In genomic region chr17:47978324-47978723, GRCh38 we compare ENCODE assay signal across 8 cellular contexts. TPM values are rescaled to one million over a fixed set of nuclear protein-coding genes. Genes with fewer than 3 reads are reported as not detected.
DNase-seq lines count a peak whose midpoint lies in the region; ATAC-seq and TF ChIP-seq lines count a peak whose summit lies in the region.

No MANE protein-coding gene starts in this region.

- WGBS in right lobe of liver (ENCODE audit: insufficient coverage, low coverage, low lambda C conversion rate, missing lambda C conversion rate) = 26% methylated on average over 3 of the region's 7 CpGs

- peak; percentile 55 to 67 (median 61) for ATAC-seq in right lobe of liver
- peak; percentile 82 for ATAC-seq in stimulated activated memory B cell treated with anti-CD40 and anti-IgM and Interleukin-4, amounts not matched to agents 10 μg/mL and 1 μg/mL and 100 μg/mL, for 72 hours

- H3K27ac Mint-ChIP-seq in stimulated activated memory B cell treated with anti-CD40 and anti-IgM and Interleukin-4, amounts not matched to agents 10 μg/mL and 1 μg/mL and 100 μg/mL, for 72 hours = no peak overlapping the region

- peaks cover 24% of the 10 kb centered on the region for H3K36me3 ChIP-seq in colonic mucosa
- H3K36me3 ChIP-seq in right lobe of liver = peaks cover 0 to 95% (median 46%) of the 10 kb centered on the region in 4 donors

- DNase-seq in A172 (ENCODE audit: low spot score) (peak; percentile 60), GM13977 (ENCODE audit: low spot score) (peak; percentile 85), NCI-H2196 (lab: John Stamatoyannopoulos, UW; ENCODE audit: unreplicated experiment) (peak; percentile 63), colonic mucosa (no peak), right lobe of liver (no peak), putamen (ENCODE audit: low spot score) (no peak)
- peak; percentile 18 to 20 for DNase-seq in activated CD4-positive, alpha-beta T cell treated with anti-CD3 and anti-CD28 coated beads for 24 hours (ENCODE audit: low read depth in 2 of 2)

- H3K9me3 ChIP-seq in colonic mucosa (no peaks in the 10 kb centered on the region), right lobe of liver (no peaks in the 10 kb centered on the region)

- H3K27ac ChIP-seq in colonic mucosa (no peak overlapping the region), right lobe of liver (no peak overlapping the region)

- intact Hi-C loops in colonic mucosa (cut with DNase I) = loop anchor here (2.0 to 10.0 kb wide), 2 partner anchors 38 to 134 kb away; partner anchors contain the start of gene SCRN2
- intact Hi-C loops in right lobe of liver (cut with DNase I) = no loop called here

- H3K27me3 ChIP-seq in colonic mucosa (no peaks in the 10 kb centered on the region), right lobe of liver (no peaks in the 10 kb centered on the region)

- H3K27me3 Mint-ChIP-seq in stimulated activated memory B cell treated with anti-CD40 and anti-IgM and Interleukin-4, amounts not matched to agents 10 μg/mL and 1 μg/mL and 100 μg/mL, for 72 hours = no peaks in the 10 kb centered on the region

- TF ChIP-seq POLR2A in right lobe of liver (IDR thresholded peaks at IDR 0.05) = no peak

- H3K4me3 ChIP-seq in colonic mucosa (no peak overlapping the region), right lobe of liver (no peak overlapping the region)

- peaks cover 78% of the 10 kb centered on the region for H3K36me3 Mint-ChIP-seq in stimulated activated memory B cell treated with anti-CD40 and anti-IgM and Interleukin-4, amounts not matched to agents 10 μg/mL and 1 μg/mL and 100 μg/mL, for 72 hours

- H3K4me1 ChIP-seq in colonic mucosa (no peaks in the 10 kb centered on the region), right lobe of liver (no peaks in the 10 kb centered on the region)

- H3K9ac ChIP-seq in colonic mucosa (ENCODE audit: low read depth in 2 of 2, low read length in 2 of 2) = no peak overlapping the region

- TF ChIP-seq CTCF in GM13977 (IDR thresholded peaks at IDR 0.05; ENCODE audit: extremely low read depth, insufficient read depth, missing control alignments) (peak; percentile 75), colonic mucosa (IDR thresholded peaks at IDR 0.05) (peak; percentile 60), right lobe of liver (IDR thresholded peaks at IDR 0.05) (peak; percentile 50 to 58 (median 52))

- no peaks in the 10 kb centered on the region for H3K9me3 Mint-ChIP-seq in stimulated activated memory B cell treated with anti-CD40 and anti-IgM and Interleukin-4, amounts not matched to agents 10 μg/mL and 1 μg/mL and 100 μg/mL, for 72 hours

- peaks cover 6% of the 10 kb centered on the region for H3K4me1 Mint-ChIP-seq in stimulated activated memory B cell treated with anti-CD40 and anti-IgM and Interleukin-4, amounts not matched to agents 10 μg/mL and 1 μg/mL and 100 μg/mL, for 72 hours

- no peak overlapping the region for H3K4me3 Mint-ChIP-seq in stimulated activated memory B cell treated with anti-CD40 and anti-IgM and Interleukin-4, amounts not matched to agents 10 μg/mL and 1 μg/mL and 100 μg/mL, for 72 hours

- in situ Hi-C loops in GM13977 (cut with MboI; ENCODE audit: low pct_unique_long_range_greater_than_20kb, low sequenced_read_pairs, unreplicated experiment) = loop anchor here (5.0 kb wide), 1 partner anchor 39 kb away; no protein-coding TSS in a partner anchor

RNA-seq across cellular contexts. Expression of gene CDK5RAP3, which starts 7.4 kb away (rescaled TPM):
- total RNA-seq in A172 (2014; rRNA removed; shearing (Covaris generic)) = 87.2 and 96.9 TPM in 2 replicates
- 100 to 1,000 TPM; 131 to 172 TPM for total RNA-seq in colonic mucosa
- 100 to 1,000 TPM in 3 of 6 experiments, 10 to 100 TPM in 3; 47.3 to 119 (median 99.7) TPM for total RNA-seq in right lobe of liver

RNA-seq across cellular contexts. Expression of gene PRR15L, which starts 20.6 kb away (rescaled TPM):
- not detected in 2 replicates for total RNA-seq in A172 (2014; rRNA removed; shearing (Covaris generic))
- total RNA-seq in colonic mucosa (100 to 1,000 TPM; 223 to 259 TPM), right lobe of liver (1 to 10 TPM in 1 of 6 experiments, under 1 TPM in 5; 0.19 to 1.1 (median 0.47) TPM)

RNA-seq across cellular contexts. Expression of gene PNPO, which starts 37.0 kb away (rescaled TPM):
- 59.4 and 61.9 TPM in 2 replicates for total RNA-seq in A172 (2014; rRNA removed; shearing (Covaris generic))
- total RNA-seq in colonic mucosa (10 to 100 TPM; 18.1 to 70.5 TPM), right lobe of liver (100 to 1,000 TPM in 5 of 6 experiments, 10 to 100 TPM in 1; 85.0 to 151 (median 124) TPM)

RNA-seq across cellular contexts. Expression of gene COPZ2, which starts 59.3 kb away (rescaled TPM):
- total RNA-seq in A172 (2014; rRNA removed; shearing (Covaris generic)) = 24.1 and 40.0 TPM in 2 replicates
- total RNA-seq in colonic mucosa = 1 to 10 TPM; 4.3 to 9.9 TPM
- total RNA-seq in right lobe of liver = 10 to 100 TPM; 18.9 to 26.6 (median 23.8) TPM

Comparison
In these comparisons a context has a peak if more than half of its experiments do, and no peak if none do; other contexts are left out.
1. DNase-seq: peak in A172 (single experiment), GM13977 (single experiment), NCI-H2196 (single experiment) and activated CD4-positive, alpha-beta T cell treated with anti-CD3 and anti-CD28 coated beads for 24 hours (2 of 2); none in colonic mucosa (single experiment), right lobe of liver (0 of 3) and putamen (single experiment).
2. RNA of gene PRR15L, which starts 20.6 kb away (total RNA-seq): 223 to 259 TPM in colonic mucosa; 0.19 to 1.1 TPM in right lobe of liver and not detected in A172; every median in the first group is over 100 times any median in the second.
3. Peak in every context shown above with its lines, with median percentiles within 50 percentile points of each other: CTCF ChIP-seq.